In the genomic region with DNA sequence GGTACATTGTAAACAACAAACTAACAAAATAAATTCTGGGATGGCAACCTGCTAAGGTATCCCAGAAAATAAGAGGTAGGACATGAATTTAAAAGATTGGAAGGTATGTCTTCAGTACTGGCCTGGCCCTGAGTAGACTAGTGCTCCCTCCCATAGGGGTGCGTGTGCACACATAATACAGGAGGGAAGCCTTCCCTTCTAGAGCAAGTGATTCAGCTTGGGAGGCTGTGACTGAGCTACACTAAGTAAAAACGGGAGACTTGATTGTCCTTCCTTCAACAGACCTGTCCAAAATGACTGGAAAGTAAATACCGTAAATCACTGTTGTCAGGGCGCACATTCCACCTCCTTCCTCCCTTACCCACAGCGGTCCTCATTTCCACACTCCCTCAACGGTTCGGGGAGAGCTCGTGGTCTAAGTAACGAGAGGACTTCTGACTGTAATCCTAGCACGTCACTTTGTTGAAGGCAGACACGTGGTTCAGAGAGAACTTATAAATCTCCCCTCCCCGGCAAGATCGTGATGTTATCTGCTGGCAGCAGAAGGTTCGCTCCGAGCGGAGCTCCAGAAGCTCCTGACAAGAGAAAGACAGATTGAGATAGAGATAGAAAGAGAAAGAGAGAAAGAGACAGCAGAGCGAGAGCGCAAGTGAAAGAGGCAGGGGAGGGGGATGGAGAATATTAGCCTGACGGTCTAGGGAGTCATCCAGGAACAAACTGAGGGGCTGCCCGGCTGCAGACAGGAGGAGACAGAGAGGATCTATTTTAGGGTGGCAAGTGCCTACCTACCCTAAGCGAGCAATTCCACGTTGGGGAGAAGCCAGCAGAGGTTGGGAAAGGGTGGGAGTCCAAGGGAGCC, we compare ENCODE assay signal across 1 cellular context.
TF ChIP-seq lines count a peak whose summit lies in the region.

A gene (plus strand): TSS at position 523 of the 859 bp plus-strand sequence. CDS start 1,366 bp downstream, outside the sequence.

TF ChIP-seq in K562, 482 proteins besides CTCF, POLR2A, EP300 and RAD21 (continued from another document):
- TF ChIP-seq, protein P1, sequence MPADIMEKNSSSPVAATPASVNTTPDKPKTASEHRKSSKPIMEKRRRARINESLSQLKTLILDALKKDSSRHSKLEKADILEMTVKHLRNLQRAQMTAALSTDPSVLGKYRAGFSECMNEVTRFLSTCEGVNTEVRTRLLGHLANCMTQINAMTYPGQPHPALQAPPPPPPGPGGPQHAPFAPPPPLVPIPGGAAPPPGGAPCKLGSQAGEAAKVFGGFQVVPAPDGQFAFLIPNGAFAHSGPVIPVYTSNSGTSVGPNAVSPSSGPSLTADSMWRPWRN (IDR thresholded peaks at IDR 0.05; ENCODE audit: low read depth): 0 out of 2 replicates have a peak, but pooled peaks have one; percentile 37
- TF ChIP-seq SMARCA4 (IDR thresholded peaks at IDR 0.05) (peak; percentile 63; the same call in 1 of the 2 replicates), TFAM (CRISPR knock-in tag; conservative IDR thresholded peaks at IDR 0.05) (no peak), HEY1 (CRISPR knock-in tag; IDR thresholded peaks at IDR 0.05; ENCODE audit: borderline replicate concordance) (no peak), EZH2 (IDR thresholded peaks at IDR 0.05; ENCODE audit: borderline replicate concordance, low read depth, low read length) (no peak), E2F3 (CRISPR knock-in tag; IDR thresholded peaks at IDR 0.05) (no peak), POLR3A (IDR thresholded peaks at IDR 0.05; ENCODE audit: borderline replicate concordance, extremely low read depth, insufficient read depth, insufficient read length) (no peak), RNF2 (IDR thresholded peaks at IDR 0.05) (peak; percentile 22; the same call in 1 of the 2 replicates), CBFA2T2 (conservative IDR thresholded peaks at IDR 0.05) (peak; percentile 68), PURB (CRISPR knock-in tag; IDR thresholded peaks at IDR 0.05; ENCODE audit: low read depth) (no peak), KDM1A (IDR thresholded peaks at IDR 0.05) (peak; percentile 67 to 70), NR1H2 (CRISPR knock-in tag; IDR thresholded peaks at IDR 0.05) (no peak), ARID1B (IDR thresholded peaks at IDR 0.05) (peak; percentile 79), TEAD4 (IDR thresholded peaks at IDR 0.05; ENCODE audit: low read length) (peak; percentile 49), TEAD4 (CRISPR knock-in tag; IDR thresholded peaks at IDR 0.05; ENCODE audit: borderline replicate concordance) (no peak), BCOR (IDR thresholded peaks at IDR 0.05) (no peak), MTA1 (IDR thresholded peaks at IDR 0.05; ENCODE audit: borderline replicate concordance) (peak; percentile 50; the same call in 1 of the 2 replicates), CBFA2T3 (IDR thresholded peaks at IDR 0.05) (peak; percentile 82), HNRNPL (IDR thresholded peaks at IDR 0.05; ENCODE audit: low read depth, low read length) (no peak), MAFG (tag; conservative IDR thresholded peaks at IDR 0.05) (no peak), NEUROD1 (IDR thresholded peaks at IDR 0.05; ENCODE audit: borderline replicate concordance, low read depth, low read length, partially characterized antibody) (no peak), HDAC1 (IDR thresholded peaks at IDR 0.05) (peak in 1 of 2 experiments; percentile 60; a peak in 2 of 4 replicates), MEF2A (IDR thresholded peaks at IDR 0.05; ENCODE audit: control insufficient read depth, low read depth, low read length) (no peak), MAZ (CRISPR knock-in tag; conservative IDR thresholded peaks at IDR 0.05 in 1 of 2, IDR thresholded peaks at IDR 0.05 in 1 of 2) (peak in 1 of 2 experiments; percentile 21; a peak in 1 of 4 replicates), ZNF124 (CRISPR knock-in tag; IDR thresholded peaks at IDR 0.05) (no peak)
- TF ChIP-seq, protein P2, sequence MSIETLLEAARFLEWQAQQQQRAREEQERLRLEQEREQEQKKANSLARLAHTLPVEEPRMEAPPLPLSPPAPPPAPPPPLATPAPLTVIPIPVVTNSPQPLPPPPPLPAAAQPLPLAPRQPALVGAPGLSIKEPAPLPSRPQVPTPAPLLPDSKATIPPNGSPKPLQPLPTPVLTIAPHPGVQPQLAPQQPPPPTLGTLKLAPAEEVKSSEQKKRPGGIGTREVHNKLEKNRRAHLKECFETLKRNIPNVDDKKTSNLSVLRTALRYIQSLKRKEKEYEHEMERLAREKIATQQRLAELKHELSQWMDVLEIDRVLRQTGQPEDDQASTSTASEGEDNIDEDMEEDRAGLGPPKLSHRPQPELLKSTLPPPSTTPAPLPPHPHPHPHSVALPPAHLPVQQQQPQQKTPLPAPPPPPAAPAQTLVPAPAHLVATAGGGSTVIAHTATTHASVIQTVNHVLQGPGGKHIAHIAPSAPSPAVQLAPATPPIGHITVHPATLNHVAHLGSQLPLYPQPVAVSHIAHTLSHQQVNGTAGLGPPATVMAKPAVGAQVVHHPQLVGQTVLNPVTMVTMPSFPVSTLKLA (conservative IDR thresholded peaks at IDR 0.05): peak; percentile 60 to 77; a peak in 2 of 4 replicates
- TF ChIP-seq, protein P3, sequence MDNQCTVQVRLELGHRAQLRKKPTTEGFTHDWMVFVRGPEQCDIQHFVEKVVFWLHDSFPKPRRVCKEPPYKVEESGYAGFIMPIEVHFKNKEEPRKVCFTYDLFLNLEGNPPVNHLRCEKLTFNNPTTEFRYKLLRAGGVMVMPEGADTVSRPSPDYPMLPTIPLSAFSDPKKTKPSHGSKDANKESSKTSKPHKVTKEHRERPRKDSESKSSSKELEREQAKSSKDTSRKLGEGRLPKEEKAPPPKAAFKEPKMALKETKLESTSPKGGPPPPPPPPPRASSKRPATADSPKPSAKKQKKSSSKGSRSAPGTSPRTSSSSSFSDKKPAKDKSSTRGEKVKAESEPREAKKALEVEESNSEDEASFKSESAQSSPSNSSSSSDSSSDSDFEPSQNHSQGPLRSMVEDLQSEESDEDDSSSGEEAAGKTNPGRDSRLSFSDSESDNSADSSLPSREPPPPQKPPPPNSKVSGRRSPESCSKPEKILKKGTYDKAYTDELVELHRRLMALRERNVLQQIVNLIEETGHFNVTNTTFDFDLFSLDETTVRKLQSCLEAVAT (IDR thresholded peaks at IDR 0.05): no peak
- TF ChIP-seq, protein P4, sequence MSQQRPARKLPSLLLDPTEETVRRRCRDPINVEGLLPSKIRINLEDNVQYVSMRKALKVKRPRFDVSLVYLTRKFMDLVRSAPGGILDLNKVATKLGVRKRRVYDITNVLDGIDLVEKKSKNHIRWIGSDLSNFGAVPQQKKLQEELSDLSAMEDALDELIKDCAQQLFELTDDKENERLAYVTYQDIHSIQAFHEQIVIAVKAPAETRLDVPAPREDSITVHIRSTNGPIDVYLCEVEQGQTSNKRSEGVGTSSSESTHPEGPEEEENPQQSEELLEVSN (IDR thresholded peaks at IDR 0.05; ENCODE audit: borderline replicate concordance in 1 of 2, extremely low read depth in 1 of 2, insufficient read depth in 1 of 2, insufficient read length in 1 of 2, low read depth in 1 of 2, low read length in 1 of 2, poor library complexity in 1 of 2, severe bottlenecking in 1 of 2): peak; percentile 54 to 71
- TF ChIP-seq, protein P5, sequence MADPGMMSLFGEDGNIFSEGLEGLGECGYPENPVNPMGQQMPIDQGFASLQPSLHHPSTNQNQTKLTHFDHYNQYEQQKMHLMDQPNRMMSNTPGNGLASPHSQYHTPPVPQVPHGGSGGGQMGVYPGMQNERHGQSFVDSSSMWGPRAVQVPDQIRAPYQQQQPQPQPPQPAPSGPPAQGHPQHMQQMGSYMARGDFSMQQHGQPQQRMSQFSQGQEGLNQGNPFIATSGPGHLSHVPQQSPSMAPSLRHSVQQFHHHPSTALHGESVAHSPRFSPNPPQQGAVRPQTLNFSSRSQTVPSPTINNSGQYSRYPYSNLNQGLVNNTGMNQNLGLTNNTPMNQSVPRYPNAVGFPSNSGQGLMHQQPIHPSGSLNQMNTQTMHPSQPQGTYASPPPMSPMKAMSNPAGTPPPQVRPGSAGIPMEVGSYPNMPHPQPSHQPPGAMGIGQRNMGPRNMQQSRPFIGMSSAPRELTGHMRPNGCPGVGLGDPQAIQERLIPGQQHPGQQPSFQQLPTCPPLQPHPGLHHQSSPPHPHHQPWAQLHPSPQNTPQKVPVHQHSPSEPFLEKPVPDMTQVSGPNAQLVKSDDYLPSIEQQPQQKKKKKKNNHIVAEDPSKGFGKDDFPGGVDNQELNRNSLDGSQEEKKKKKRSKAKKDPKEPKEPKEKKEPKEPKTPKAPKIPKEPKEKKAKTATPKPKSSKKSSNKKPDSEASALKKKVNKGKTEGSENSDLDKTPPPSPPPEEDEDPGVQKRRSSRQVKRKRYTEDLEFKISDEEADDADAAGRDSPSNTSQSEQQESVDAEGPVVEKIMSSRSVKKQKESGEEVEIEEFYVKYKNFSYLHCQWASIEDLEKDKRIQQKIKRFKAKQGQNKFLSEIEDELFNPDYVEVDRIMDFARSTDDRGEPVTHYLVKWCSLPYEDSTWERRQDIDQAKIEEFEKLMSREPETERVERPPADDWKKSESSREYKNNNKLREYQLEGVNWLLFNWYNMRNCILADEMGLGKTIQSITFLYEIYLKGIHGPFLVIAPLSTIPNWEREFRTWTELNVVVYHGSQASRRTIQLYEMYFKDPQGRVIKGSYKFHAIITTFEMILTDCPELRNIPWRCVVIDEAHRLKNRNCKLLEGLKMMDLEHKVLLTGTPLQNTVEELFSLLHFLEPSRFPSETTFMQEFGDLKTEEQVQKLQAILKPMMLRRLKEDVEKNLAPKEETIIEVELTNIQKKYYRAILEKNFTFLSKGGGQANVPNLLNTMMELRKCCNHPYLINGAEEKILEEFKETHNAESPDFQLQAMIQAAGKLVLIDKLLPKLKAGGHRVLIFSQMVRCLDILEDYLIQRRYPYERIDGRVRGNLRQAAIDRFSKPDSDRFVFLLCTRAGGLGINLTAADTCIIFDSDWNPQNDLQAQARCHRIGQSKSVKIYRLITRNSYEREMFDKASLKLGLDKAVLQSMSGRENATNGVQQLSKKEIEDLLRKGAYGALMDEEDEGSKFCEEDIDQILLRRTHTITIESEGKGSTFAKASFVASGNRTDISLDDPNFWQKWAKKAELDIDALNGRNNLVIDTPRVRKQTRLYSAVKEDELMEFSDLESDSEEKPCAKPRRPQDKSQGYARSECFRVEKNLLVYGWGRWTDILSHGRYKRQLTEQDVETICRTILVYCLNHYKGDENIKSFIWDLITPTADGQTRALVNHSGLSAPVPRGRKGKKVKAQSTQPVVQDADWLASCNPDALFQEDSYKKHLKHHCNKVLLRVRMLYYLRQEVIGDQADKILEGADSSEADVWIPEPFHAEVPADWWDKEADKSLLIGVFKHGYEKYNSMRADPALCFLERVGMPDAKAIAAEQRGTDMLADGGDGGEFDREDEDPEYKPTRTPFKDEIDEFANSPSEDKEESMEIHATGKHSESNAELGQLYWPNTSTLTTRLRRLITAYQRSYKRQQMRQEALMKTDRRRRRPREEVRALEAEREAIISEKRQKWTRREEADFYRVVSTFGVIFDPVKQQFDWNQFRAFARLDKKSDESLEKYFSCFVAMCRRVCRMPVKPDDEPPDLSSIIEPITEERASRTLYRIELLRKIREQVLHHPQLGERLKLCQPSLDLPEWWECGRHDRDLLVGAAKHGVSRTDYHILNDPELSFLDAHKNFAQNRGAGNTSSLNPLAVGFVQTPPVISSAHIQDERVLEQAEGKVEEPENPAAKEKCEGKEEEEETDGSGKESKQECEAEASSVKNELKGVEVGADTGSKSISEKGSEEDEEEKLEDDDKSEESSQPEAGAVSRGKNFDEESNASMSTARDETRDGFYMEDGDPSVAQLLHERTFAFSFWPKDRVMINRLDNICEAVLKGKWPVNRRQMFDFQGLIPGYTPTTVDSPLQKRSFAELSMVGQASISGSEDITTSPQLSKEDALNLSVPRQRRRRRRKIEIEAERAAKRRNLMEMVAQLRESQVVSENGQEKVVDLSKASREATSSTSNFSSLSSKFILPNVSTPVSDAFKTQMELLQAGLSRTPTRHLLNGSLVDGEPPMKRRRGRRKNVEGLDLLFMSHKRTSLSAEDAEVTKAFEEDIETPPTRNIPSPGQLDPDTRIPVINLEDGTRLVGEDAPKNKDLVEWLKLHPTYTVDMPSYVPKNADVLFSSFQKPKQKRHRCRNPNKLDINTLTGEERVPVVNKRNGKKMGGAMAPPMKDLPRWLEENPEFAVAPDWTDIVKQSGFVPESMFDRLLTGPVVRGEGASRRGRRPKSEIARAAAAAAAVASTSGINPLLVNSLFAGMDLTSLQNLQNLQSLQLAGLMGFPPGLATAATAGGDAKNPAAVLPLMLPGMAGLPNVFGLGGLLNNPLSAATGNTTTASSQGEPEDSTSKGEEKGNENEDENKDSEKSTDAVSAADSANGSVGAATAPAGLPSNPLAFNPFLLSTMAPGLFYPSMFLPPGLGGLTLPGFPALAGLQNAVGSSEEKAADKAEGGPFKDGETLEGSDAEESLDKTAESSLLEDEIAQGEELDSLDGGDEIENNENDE (IDR thresholded peaks at IDR 0.05; ENCODE audit: low read depth, low read length): peak; percentile 59
